ENCODE assay signal across 11 cellular contexts in the genomic region with DNA sequence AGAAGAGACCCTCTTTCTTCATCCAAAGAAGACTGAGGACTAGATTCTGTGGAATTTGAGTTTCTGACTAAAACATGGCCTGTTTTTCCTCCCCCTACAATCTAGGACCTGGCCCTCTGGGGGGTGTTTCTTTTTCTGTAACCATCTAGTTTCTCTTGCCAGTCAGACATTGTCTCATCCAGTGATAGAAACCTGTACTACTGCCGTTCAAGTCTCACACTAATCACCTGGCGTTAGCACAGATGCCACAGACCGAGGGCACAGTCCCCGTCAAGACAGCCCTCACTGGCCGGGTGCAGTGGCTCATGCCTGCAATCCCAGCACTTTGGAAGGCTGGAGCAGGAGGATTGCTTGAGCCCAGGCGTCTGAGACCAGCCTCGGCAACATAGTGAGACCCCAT.
DNase-seq lines count a peak whose midpoint lies in the region; ATAC-seq and TF ChIP-seq lines count a peak whose summit lies in the region.
"Had no signal": no experiment of that assay in that cellular context is flagged by ENCODE, and none has a peak within 500 bp of the region (broad histone marks: within the 10 kb centered on the region; RNA-seq: fewer than 3 reads in every experiment).

No MANE protein-coding gene starts in this region.

- H2AK5ac ChIP-seq in IMR-90 (ENCODE audit: low read depth, low read length) = no peak overlapping the region

- no peaks in the 10 kb centered on the region for H4K20me1 ChIP-seq in IMR-90 (ENCODE audit: insufficient read depth, low read length)

- peak overlapping the region; percentile 24; the same call in 1 of the 2 replicates for H2BK120ac ChIP-seq in IMR-90 (ENCODE audit: low read depth, low read length)

- no peak overlapping the region for H3K4ac ChIP-seq in IMR-90 (ENCODE audit: low read depth, low read length)

- H3K27ac ChIP-seq in IMR-90 (ENCODE audit: insufficient read depth, low read length) (no peak overlapping the region), rectal smooth muscle tissue (ENCODE audit: low read depth, low read length) (peak overlapping the region; percentile 93)
- H3K27ac ChIP-seq: A549 had no signal

- CTCF ChIA-PET in IMR-90 (lab: Yijun Ruan, JAX) (no interaction called here), WTC11 (lab: Charles Lee) (interaction anchor here (0.6 kb wide), 2 partner anchors 13 to 247 kb away, joined by 3 read pairs; no protein-coding TSS in a partner anchor)

- H2AFZ ChIP-seq in IMR-90 (replicated peaks; ENCODE audit: low read length, poor library complexity) = no peak overlapping the region

- H3K36me3 Mint-ChIP-seq in WTC11 = peaks cover 11% of the 10 kb centered on the region; the same call in 1 of the 2 replicates
- no peaks in the 10 kb centered on the region for H3K36me3 Mint-ChIP-seq in activated CD4-positive, alpha-beta T cell treated with anti-CD3 and anti-CD28 coated beads, Interleukin-2, amount 10 ng/mL, durations not matched to agents 24 days and 14 days (ENCODE audit: low read depth)
- H3K36me3 Mint-ChIP-seq: CD8-positive, alpha-beta memory T cell had no signal

- H3K18ac ChIP-seq in IMR-90 (ENCODE audit: low read depth, low read length) = no peak overlapping the region

- H4K5ac ChIP-seq in IMR-90 (ENCODE audit: low read depth, low read length) = no peak overlapping the region

- no peaks in the 10 kb centered on the region for H3K36me3 ChIP-seq in IMR-90 (ENCODE audit: control insufficient read depth, insufficient read depth, low read length)
- no peaks in the 10 kb centered on the region for H3K36me3 ChIP-seq in rectal smooth muscle tissue (ENCODE audit: control insufficient read depth, insufficient read depth, low read length)
- H3K36me3 ChIP-seq: HAP-1 had no signal

- peaks cover 31% of the 10 kb centered on the region for H3K9me3 Mint-ChIP-seq in WTC11
- no peaks in the 10 kb centered on the region for H3K9me3 Mint-ChIP-seq in activated CD4-positive, alpha-beta T cell treated with anti-CD3 and anti-CD28 coated beads, Interleukin-2, amount 10 ng/mL, durations not matched to agents 24 days and 14 days

- no peak overlapping the region for H3K4me3 Mint-ChIP-seq in WTC11
- no peak overlapping the region for H3K4me3 Mint-ChIP-seq in activated CD4-positive, alpha-beta T cell treated with anti-CD3 and anti-CD28 coated beads, Interleukin-2, amount 10 ng/mL, durations not matched to agents 24 days and 14 days
- H3K4me3 Mint-ChIP-seq: CD8-positive, alpha-beta memory T cell; IgD-negative memory B cell had no signal

- H4K91ac ChIP-seq in IMR-90 (ENCODE audit: insufficient read depth, low read depth, low read length) = no peak overlapping the region

- peaks cover 7% of the 10 kb centered on the region; the same call in 1 of the 2 replicates for H3K9me1 ChIP-seq in IMR-90 (ENCODE audit: insufficient read depth, low read length)

- H3K27ac Mint-ChIP-seq in WTC11 = peak overlapping the region; percentile 36; the same call in 1 of the 2 replicates
- H3K27ac Mint-ChIP-seq in activated CD4-positive, alpha-beta T cell treated with anti-CD3 and anti-CD28 coated beads, Interleukin-2, amount 10 ng/mL, durations not matched to agents 24 days and 14 days = no peak overlapping the region
- H3K27ac Mint-ChIP-seq: CD8-positive, alpha-beta memory T cell had no signal

- no TSS peak for BruUV-seq in IMR-90 (replicated peaks; lab: Mats Ljungman, UMichigan)

- no peak for TF ChIP-seq RAD21 in IMR-90 (IDR thresholded peaks at IDR 0.05; ENCODE audit: low read length)

- no peak overlapping the region for H2AK9ac ChIP-seq in IMR-90 (replicated peaks; ENCODE audit: low read depth, low read length, poor library complexity)

- peaks cover 2% of the 10 kb centered on the region; the same call in 1 of the 2 replicates for H3K4me1 ChIP-seq in IMR-90 (ENCODE audit: control insufficient read depth, insufficient read depth, low read length)
- H3K4me1 ChIP-seq in rectal smooth muscle tissue (ENCODE audit: control insufficient read depth, insufficient read depth, low read length) = peaks cover 28% of the 10 kb centered on the region

- H3K4me3 ChIP-seq in IMR-90 (ENCODE audit: insufficient read depth, low read depth, low read length) = no peak overlapping the region
- peak overlapping the region; percentile 43 for H3K4me3 ChIP-seq in rectal smooth muscle tissue (ENCODE audit: low read length)
- H3K4me3 ChIP-seq: A549, HAP-1 had no signal

- in situ Hi-C loops in IMR-90 (cut with MboI; ENCODE audit: low sequenced_read_pairs) = no loop called here

- no peak overlapping the region; the same call in 1 of the 2 replicates for H2BK20ac ChIP-seq in IMR-90 (ENCODE audit: low read depth, low read length)

- H3K14ac ChIP-seq in IMR-90 (replicated peaks; ENCODE audit: low read depth, low read length) = no peak overlapping the region

- H3K27me3 ChIP-seq in IMR-90 (ENCODE audit: control insufficient read depth, insufficient read depth, low read length) (no peaks in the 10 kb centered on the region), rectal smooth muscle tissue (ENCODE audit: control insufficient read depth, insufficient read depth, low read length) (no peaks in the 10 kb centered on the region)

- DNase-seq in IMR-90 = no peak
- DNase-seq in WTC11 (ENCODE audit: low spot score) = no peak
- no peak for DNase-seq in middle frontal gyrus (ENCODE audit: extremely low spot score, low spot score)
- DNase-seq in SIG-M5 treated with dmso at 0.1 percent for 504 hours (lab: John Stamatoyannopoulos, UW; ENCODE audit: unreplicated experiment) = no peak
- DNase-seq in activated CD4-positive, alpha-beta T cell treated with anti-CD3 and anti-CD28 coated beads, Interleukin-2, amount 10 ng/mL, durations not matched to agents 24 days and 14 days = no peak
- DNase-seq: CD8-positive, alpha-beta memory T cell; GOT3 had no signal

- H3K4me1 Mint-ChIP-seq in WTC11 = peaks cover 42% of the 10 kb centered on the region
- no peaks in the 10 kb centered on the region for H3K4me1 Mint-ChIP-seq in activated CD4-positive, alpha-beta T cell treated with anti-CD3 and anti-CD28 coated beads, Interleukin-2, amount 10 ng/mL, durations not matched to agents 24 days and 14 days
- H3K4me1 Mint-ChIP-seq: CD8-positive, alpha-beta memory T cell had no signal

- ATAC-seq in IMR-90 (ENCODE audit: low read depth) (no peak), WTC11 (no peak)
- ATAC-seq: A549 had no signal

- H3K23ac ChIP-seq in IMR-90 (ENCODE audit: low read depth, low read length) = no peak overlapping the region

- POLR2A ChIA-PET in IMR-90 (lab: Charles Lee; ENCODE audit: unreplicated experiment) (no interaction called here), WTC11 (lab: Charles Lee) (no interaction called here)

- dilution Hi-C loops in IMR-90 (cut with HindIII; ENCODE audit: low sequenced_read_pairs, unreplicated experiment) = loop anchor here (25.0 kb wide), 1 partner anchor 288 kb away; no protein-coding TSS in a partner anchor

- H3K4me2 ChIP-seq in IMR-90 (ENCODE audit: low read depth, low read length) = no peak overlapping the region
- H3K4me2 ChIP-seq: A549 had no signal

- no peak overlapping the region for H3K56ac ChIP-seq in IMR-90 (ENCODE audit: extremely low read depth, insufficient read depth, low read length)

- no peak for TF ChIP-seq CTCF in IMR-90 (conservative IDR thresholded peaks at IDR 0.05; ENCODE audit: low read depth, low read length)
- no peak for TF ChIP-seq CTCF in WTC11 (IDR thresholded peaks at IDR 0.05)

- WGBS in IMR-90 (ENCODE audit: extremely low coverage in 2 of 2, insufficient read length in 1 of 2), 2 experiments = 100% methylated on average over 2 of the region's 7 CpGs; no CpG with 5 or more reads in 1 of the 2 experiments

- H3K9ac ChIP-seq in IMR-90 (ENCODE audit: low read depth, low read length) (no peak overlapping the region), rectal smooth muscle tissue (ENCODE audit: low read length) (no peak overlapping the region)

- H3K9me3 ChIP-seq in IMR-90 (ENCODE audit: control insufficient read depth, insufficient read depth, low read length) = peaks cover 2% of the 10 kb centered on the region; the same call in 1 of the 2 replicates
- H3K9me3 ChIP-seq: HAP-1 had no signal

- no peak overlapping the region for H4K8ac ChIP-seq in IMR-90 (ENCODE audit: low read depth in 2 of 2, low read length in 2 of 2)

- H2BK5ac ChIP-seq in IMR-90 (ENCODE audit: low read depth, low read length, poor library complexity, severe bottlenecking) = no peak overlapping the region

- intact Hi-C loops in IMR-90 (cut with micrococcal nuclease) = no loop called here
- intact Hi-C loops in activated CD4-positive, alpha-beta T cell treated with anti-CD3 and anti-CD28 coated beads, Interleukin-2, amount 10 ng/mL, durations not matched to agents 24 days and 14 days (cut with micrococcal nuclease) = no loop called here

- H3K27me3 Mint-ChIP-seq in WTC11 (ENCODE audit: low read depth) = no peaks in the 10 kb centered on the region; the same call in 1 of the 2 replicates
- H3K27me3 Mint-ChIP-seq in activated CD4-positive, alpha-beta T cell treated with anti-CD3 and anti-CD28 coated beads, Interleukin-2, amount 10 ng/mL, durations not matched to agents 24 days and 14 days = peaks cover 7% of the 10 kb centered on the region

- TF ChIP-seq POLR2A in IMR-90 (IDR thresholded peaks at IDR 0.05; ENCODE audit: low read depth, low read length) = no peak

- no peak overlapping the region for H2BK15ac ChIP-seq in IMR-90 (ENCODE audit: low read depth, low read length)

- H3K79me1 ChIP-seq in IMR-90 (ENCODE audit: low read depth in 1 of 2, low read length in 2 of 2) = no peaks in the 10 kb centered on the region

TF ChIP-seq in IMR-90, 13 proteins besides CTCF, POLR2A, EP300 and RAD21:
- TF ChIP-seq CHD1 (IDR thresholded peaks at IDR 0.05; ENCODE audit: low read depth, low read length) (no peak), RFX5 (IDR thresholded peaks at IDR 0.05; ENCODE audit: low read depth, low read length) (no peak), FOS (IDR thresholded peaks at IDR 0.05; ENCODE audit: low read depth, low read length) (no peak), BHLHE40 (IDR thresholded peaks at IDR 0.05; ENCODE audit: low read depth, low read length) (no peak), MAZ (IDR thresholded peaks at IDR 0.05; ENCODE audit: borderline replicate concordance, low read depth, low read length) (no peak), MAFK (IDR thresholded peaks at IDR 0.05; ENCODE audit: low read depth, low read length) (no peak)
TF ChIP-seq in IMR-90: peak in this region for 0.

TF ChIP-seq in WTC11, 78 proteins besides CTCF, POLR2A, EP300 and RAD21 (continues in another document):
- TF ChIP-seq ZNF396 (CRISPR knock-in tag; IDR thresholded peaks at IDR 0.05; ENCODE audit: borderline replicate concordance) = no peak
- TF ChIP-seq ATF1 (CRISPR knock-in tag; IDR thresholded peaks at IDR 0.05) = no peak
- TF ChIP-seq, protein P1, sequence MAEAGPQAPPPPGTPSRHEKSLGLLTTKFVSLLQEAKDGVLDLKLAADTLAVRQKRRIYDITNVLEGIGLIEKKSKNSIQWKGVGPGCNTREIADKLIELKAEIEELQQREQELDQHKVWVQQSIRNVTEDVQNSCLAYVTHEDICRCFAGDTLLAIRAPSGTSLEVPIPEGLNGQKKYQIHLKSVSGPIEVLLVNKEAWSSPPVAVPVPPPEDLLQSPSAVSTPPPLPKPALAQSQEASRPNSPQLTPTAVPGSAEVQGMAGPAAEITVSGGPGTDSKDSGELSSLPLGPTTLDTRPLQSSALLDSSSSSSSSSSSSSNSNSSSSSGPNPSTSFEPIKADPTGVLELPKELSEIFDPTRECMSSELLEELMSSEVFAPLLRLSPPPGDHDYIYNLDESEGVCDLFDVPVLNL (CRISPR knock-in tag; IDR thresholded peaks at IDR 0.05; ENCODE audit: borderline replicate concordance, low read depth) = no peak
- TF ChIP-seq GTF2I (CRISPR knock-in tag; conservative IDR thresholded peaks at IDR 0.05) = no peak
